In genomic region chr17:79952915-79953314, GRCh38 we compare ENCODE assay signal across 1 cellular context.
TF ChIP-seq lines count a peak whose summit lies in the region.

No MANE protein-coding gene starts in this region.

TF ChIP-seq in SK-N-SH, 30 proteins besides CTCF, POLR2A, EP300 and RAD21 (continued from another document):
- TF ChIP-seq USF2 (IDR thresholded peaks at IDR 0.05; ENCODE audit: borderline replicate concordance, low read depth, low read length) (no peak), RFX5 (IDR thresholded peaks at IDR 0.05; ENCODE audit: low read length) (no peak), TAF1 (IDR thresholded peaks at IDR 0.05; ENCODE audit: borderline replicate concordance, low read depth, low read length) (no peak), JUND (IDR thresholded peaks at IDR 0.05) (no peak), RXRA (IDR thresholded peaks at IDR 0.05; ENCODE audit: borderline replicate concordance, low read depth) (no peak), TEAD4 (IDR thresholded peaks at IDR 0.05; ENCODE audit: borderline replicate concordance, insufficient read depth) (no peak), TCF12 (IDR thresholded peaks at IDR 0.05) (no peak), IRF3 (IDR thresholded peaks at IDR 0.05; ENCODE audit: low read depth, low read length) (no peak), PBX3 (IDR thresholded peaks at IDR 0.05) (no peak), ELF1 (IDR thresholded peaks at IDR 0.05) (no peak), RCOR1 (IDR thresholded peaks at IDR 0.05; ENCODE audit: low read length) (no peak), YY1 (IDR thresholded peaks at IDR 0.05; ENCODE audit: low read depth) (no peak), FOSL2 (IDR thresholded peaks at IDR 0.05; ENCODE audit: borderline replicate concordance, low read depth) (no peak), USF1 (IDR thresholded peaks at IDR 0.05; ENCODE audit: borderline replicate concordance, low read depth) (no peak)
